Comparison of ENCODE assay signal across 24 cellular contexts in the genomic region with DNA sequence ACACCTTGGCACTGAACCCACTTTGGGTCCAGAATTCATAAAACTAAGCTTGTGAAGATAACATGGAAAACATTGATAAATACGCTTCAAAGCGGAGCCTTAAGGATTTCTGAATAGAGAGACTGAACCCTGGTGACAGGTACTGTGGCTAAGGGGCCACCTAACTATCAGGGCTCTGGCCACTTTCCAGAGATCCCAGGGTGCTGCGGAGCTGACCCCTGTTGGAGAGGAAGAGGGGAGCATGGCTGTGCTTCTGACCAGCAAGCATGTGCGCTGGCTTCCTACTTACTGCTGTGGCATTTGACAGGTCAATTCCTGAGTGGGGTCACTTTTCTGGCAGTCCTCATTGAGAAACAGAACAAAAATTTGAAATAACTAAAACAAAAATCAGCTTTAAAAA.
DNase-seq lines count a peak whose midpoint lies in the region; ATAC-seq, FAIRE-seq and TF ChIP-seq lines count a peak whose summit lies in the region.
"Had no signal": no experiment of that assay in that cellular context is flagged by ENCODE, and none has a peak within 500 bp of the region (broad histone marks: within the 10 kb centered on the region; RNA-seq: fewer than 3 reads in every experiment).

No MANE protein-coding gene starts in this region.

- in situ Hi-C loops in HepG2 (cut with HindIII; ENCODE audit: extremely low pct_ligation_motif_present, low pct_unique_long_range_greater_than_20kb), result no loop called here

- no peak overlapping the region for H2BK120ac ChIP-seq in H1 (replicated peaks; ENCODE audit: low read depth, low read length)
- no peak overlapping the region for H2BK120ac ChIP-seq in neuronal stem cell (ENCODE audit: low read depth, low read length)

- no peak overlapping the region for H4K5ac ChIP-seq in H1 (ENCODE audit: insufficient read length, low read depth, low read length)

- H3K27me3 ChIP-seq in HepG2 (ENCODE audit: control insufficient read depth in 1 of 2, insufficient read depth in 2 of 2, low read length in 2 of 2) (no peaks in the 10 kb centered on the region), right lobe of liver (no peaks in the 10 kb centered on the region), H1 (replicated peaks in 1 of 4; ENCODE audit: control insufficient read depth in 3 of 4, extremely low read depth in 1 of 4, insufficient read depth in 3 of 4, low read length in 3 of 4) (no peaks in the 10 kb centered on the region), esophagus muscularis mucosa (peaks cover 0 to 4% (median 0%) of the 10 kb centered on the region in 4 donors), neuronal stem cell (ENCODE audit: control insufficient read depth in 3 of 3, insufficient read depth in 3 of 3, low read depth in 1 of 3, low read length in 3 of 3) (no peaks in the 10 kb centered on the region)
- H3K27me3 ChIP-seq: BE2C; BLaER1 treated with 17β-estradiol and CSF1 and Interleukin-3, amounts not matched to agents 10 nM and 100 nM had no signal

- peaks cover 21% of the 10 kb centered on the region for H3K4me1 ChIP-seq in HepG2 (ENCODE audit: insufficient read depth, low read length)
- H3K4me1 ChIP-seq in right lobe of liver, result no peaks in the 10 kb centered on the region
- H3K4me1 ChIP-seq in H1 (replicated peaks in 1 of 4; ENCODE audit: control insufficient read depth in 3 of 4, insufficient read depth in 4 of 4, low read length in 3 of 4), result no peaks in the 10 kb centered on the region
- H3K4me1 ChIP-seq in esophagus muscularis mucosa, result no peaks in the 10 kb centered on the region
- H3K4me1 ChIP-seq in neuronal stem cell (ENCODE audit: control insufficient read depth in 2 of 2, insufficient read depth in 1 of 2, low read depth in 1 of 2, low read length in 2 of 2), result peaks cover 0 to 8% of the 10 kb centered on the region in 2 donors
- H3K4me1 ChIP-seq: BE2C; BLaER1 treated with 17β-estradiol and CSF1 and Interleukin-3, amounts not matched to agents 10 nM and 100 nM had no signal

- H3K79me2 ChIP-seq in HepG2 (ENCODE audit: insufficient read depth, low read length), result no peaks in the 10 kb centered on the region
- H3K79me2 ChIP-seq in H1 (ENCODE audit: control insufficient read depth in 1 of 2, insufficient read depth in 2 of 2, low read length in 2 of 2), result no peaks in the 10 kb centered on the region

- WGBS in HepG2 (ENCODE audit: low lambda C conversion rate), result 94% methylated on average over 4 of the region's 4 CpGs
- WGBS in right lobe of liver (ENCODE audit: insufficient coverage, low coverage, low lambda C conversion rate, missing lambda C conversion rate), result 84% methylated on average over 4 of the region's 4 CpGs
- 97% methylated on average over 4 of the region's 4 CpGs; no CpG with 5 or more reads in 1 of the 2 experiments for WGBS in H1 (ENCODE audit: extremely low coverage in 1 of 2, insufficient coverage in 1 of 2, insufficient read length in 1 of 2, insufficient replicate concordance in 2 of 2, low coverage in 1 of 2, low lambda C conversion rate in 2 of 2, missing lambda C conversion rate in 1 of 2), 2 experiments
- WGBS in esophagus muscularis mucosa, result 86% methylated on average over 4 of the region's 4 CpGs
- no CpG with 5 or more reads among the region's 4 CpGs for WGBS in neuronal stem cell (ENCODE audit: extremely low coverage in 2 of 2, insufficient read length in 2 of 2, insufficient replicate concordance in 1 of 2), 2 donors

- H3K9me3 ChIP-seq in HepG2 (ENCODE audit: low read length) (no peaks in the 10 kb centered on the region), right lobe of liver (no peaks in the 10 kb centered on the region), H1 (ENCODE audit: insufficient read depth in 2 of 2, low read depth in 1 of 2, low read length in 1 of 2) (no peaks in the 10 kb centered on the region), esophagus muscularis mucosa (no peaks in the 10 kb centered on the region), neuronal stem cell (replicated peaks in 1 of 2; ENCODE audit: control insufficient read depth in 2 of 2, insufficient read depth in 1 of 2, low read depth in 1 of 2, low read length in 2 of 2) (no peaks in the 10 kb centered on the region)
- H3K9me3 ChIP-seq: A549; BE2C; BLaER1 treated with 17β-estradiol and CSF1 and Interleukin-3, amounts not matched to agents 10 nM and 100 nM had no signal

- H3K14ac ChIP-seq in H1 (ENCODE audit: insufficient read length) (no peak overlapping the region), neuronal stem cell (ENCODE audit: low read length) (no peak overlapping the region)

- TF ChIP-seq RAD21 in HepG2 (CRISPR knock-in tag; IDR thresholded peaks at IDR 0.05) (no peak), H1 (IDR thresholded peaks at IDR 0.05 in 1 of 2, conservative IDR thresholded peaks at IDR 0.05 in 1 of 2; ENCODE audit: low read depth in 2 of 2, low read length in 2 of 2) (peak; percentile 46 to 62)

- no peak overlapping the region for H2BK20ac ChIP-seq in H1 (ENCODE audit: low read length)

- H4K20me1 ChIP-seq in HepG2 (ENCODE audit: insufficient read depth, low read length) (no peaks in the 10 kb centered on the region), H1 (replicated peaks in 1 of 2; ENCODE audit: control insufficient read depth in 1 of 2, insufficient read depth in 2 of 2, low read length in 2 of 2) (peaks cover 0 to 3% of the 10 kb centered on the region in 2 experiments)
- H4K20me1 ChIP-seq: BLaER1 treated with 17β-estradiol and CSF1 and Interleukin-3, amounts not matched to agents 10 nM and 100 nM had no signal

- 0 out of 5 replicates have a peak, but pooled peaks cover 0 to 8% of the 10 kb centered on the region in 2 experiments for H3K36me3 ChIP-seq in HepG2 (replicated peaks in 1 of 2; ENCODE audit: control insufficient read depth in 1 of 2, insufficient read depth in 2 of 2, low read length in 2 of 2)
- H3K36me3 ChIP-seq in right lobe of liver, result no peaks in the 10 kb centered on the region
- no peaks in the 10 kb centered on the region; a peak in 2 of 8 replicates for H3K36me3 ChIP-seq in H1 (ENCODE audit: control insufficient read depth in 2 of 4, insufficient read depth in 4 of 4, low read length in 3 of 4)
- H3K36me3 ChIP-seq in esophagus muscularis mucosa, result no peaks in the 10 kb centered on the region
- H3K36me3 ChIP-seq in neuronal stem cell (replicated peaks in 1 of 2; ENCODE audit: control insufficient read depth in 2 of 2, insufficient read depth in 2 of 2, low read length in 2 of 2), result no peaks in the 10 kb centered on the region
- H3K36me3 ChIP-seq: BE2C; BLaER1 treated with 17β-estradiol and CSF1 and Interleukin-3, amounts not matched to agents 10 nM and 100 nM had no signal

- H3K23ac ChIP-seq in H1 (ENCODE audit: insufficient read length) (no peak overlapping the region), neuronal stem cell (ENCODE audit: low read depth, low read length, poor library complexity) (no peak overlapping the region)

- FAIRE-seq in HepG2 (lab: Jason Lieb, UNC) (no peak), H1 (lab: Jason Lieb, UNC) (no peak)
- FAIRE-seq: A549, D721Med, GM19239, H54 had no signal

- H3K79me1 ChIP-seq in H1 (ENCODE audit: low read depth, low read length), result no peaks in the 10 kb centered on the region
- H3K79me1 ChIP-seq in neuronal stem cell (ENCODE audit: low read depth, low read length), result no peaks in the 10 kb centered on the region

- CTCF ChIA-PET in HepG2 (lab: Yijun Ruan, JAX; ENCODE audit: low intra/inter-chr PET ratio, low total read pairs) (no interaction called here), H1 (lab: Charles Lee; ENCODE audit: partially characterized antibody) (interaction anchor here (0.8 to 1.6 kb wide), 7 partner anchors 9 to 400 kb away, joined by 3 to 5 read pairs (median 3); no protein-coding TSS in a partner anchor)

- H2AK5ac ChIP-seq in H1 (ENCODE audit: low read depth, low read length) (no peak overlapping the region), neuronal stem cell (ENCODE audit: low read depth, low read length) (no peak overlapping the region)

- H3K9ac ChIP-seq in HepG2 (ENCODE audit: insufficient read depth, low read depth, low read length) (no peak overlapping the region), H1 (replicated peaks in 1 of 4; ENCODE audit: extremely low read depth in 1 of 4, low read depth in 3 of 4, low read length in 3 of 4) (no peak overlapping the region), neuronal stem cell (ENCODE audit: low read depth, low read length, poor library complexity) (no peak overlapping the region)
- H3K9ac ChIP-seq: BLaER1 treated with 17β-estradiol and CSF1 and Interleukin-3, amounts not matched to agents 10 nM and 100 nM; GM23248 had no signal

- H3K4me3 ChIP-seq in HepG2 (replicated peaks in 1 of 3; ENCODE audit: insufficient read depth in 1 of 3, low read depth in 2 of 3, low read length in 3 of 3) (no peak overlapping the region), right lobe of liver (no peak overlapping the region), H1 (ENCODE audit: extremely low read depth in 1 of 4, insufficient read depth in 2 of 4, low read depth in 3 of 4, low read length in 4 of 4) (no peak overlapping the region), esophagus muscularis mucosa (no peak overlapping the region), neuronal stem cell (ENCODE audit: low read length in 2 of 2) (no peak overlapping the region)
- H3K4me3 ChIP-seq: A549; BLaER1 treated with 17β-estradiol and CSF1 and Interleukin-3, amounts not matched to agents 10 nM and 100 nM; GM12878; GM23248 had no signal

- no peak for DNase-seq in HepG2 (ENCODE audit: low spot score)
- DNase-seq in right lobe of liver, result no peak
- DNase-seq in H1 (ENCODE audit: low read depth in 1 of 2, low spot score in 2 of 2), result no peak
- peak; percentile 47 for DNase-seq in esophagus muscularis mucosa (ENCODE audit: extremely low spot score)
- DNase-seq in neuronal stem cell (ENCODE audit: low spot score), result no peak
- DNase-seq: 8988T; ACHN; AML-193; BE2C; CD4-positive, alpha-beta T cell; CD8-positive, alpha-beta memory T cell; DMS 273 treated with DMSO at 0.1 percent for 48 hours; DMS79; EL; GDM1; GM23248; HCEC 1CT had no signal

- TF ChIP-seq EP300 in HepG2 (IDR thresholded peaks at IDR 0.05; ENCODE audit: low read depth in 2 of 2, low read length in 2 of 2) (no peak), HepG2 (CRISPR knock-in tag; IDR thresholded peaks at IDR 0.05; ENCODE audit: borderline replicate concordance) (no peak), H1 (IDR thresholded peaks at IDR 0.05; ENCODE audit: borderline replicate concordance in 1 of 2, low read depth in 2 of 2, low read length in 2 of 2) (no peak), esophagus muscularis mucosa (IDR thresholded peaks at IDR 0.05) (no peak)

- H4K8ac ChIP-seq in H1 (ENCODE audit: extremely low read depth, insufficient read depth, low read length) (no peak overlapping the region), neuronal stem cell (ENCODE audit: low read depth, low read length) (no peak overlapping the region)

- H3K56ac ChIP-seq in H1 (replicated peaks; ENCODE audit: insufficient read length, low read depth, low read length), result no peak overlapping the region

- ATAC-seq in HepG2 (no peak), right lobe of liver (no peak), HG03045 (IDR thresholded peaks at IDR 0.05; ENCODE audit: unreplicated experiment) (no peak)
- ATAC-seq: A549, GM12878 had no signal

- H3K4ac ChIP-seq in H1 (replicated peaks; ENCODE audit: insufficient read length, low read depth, low read length) (no peak overlapping the region), neuronal stem cell (ENCODE audit: low read length) (no peak overlapping the region)

- peaks cover 13% of the 10 kb centered on the region; the same call in 1 of the 2 replicates for H3K23me2 ChIP-seq in H1 (ENCODE audit: low read depth, low read length)

- H3K18ac ChIP-seq in H1 (ENCODE audit: extremely low read depth, low read length), result no peak overlapping the region
- no peak overlapping the region for H3K18ac ChIP-seq in neuronal stem cell (ENCODE audit: low read length)

- TF ChIP-seq CTCF in HepG2 (CRISPR knock-in tag; IDR thresholded peaks at IDR 0.05), result 0 out of 2 replicates have a peak, but pooled peaks have one; percentile 7
- TF ChIP-seq CTCF in right lobe of liver (IDR thresholded peaks at IDR 0.05), result no peak
- TF ChIP-seq CTCF in H1 (IDR thresholded peaks at IDR 0.05; ENCODE audit: control extremely low read depth in 1 of 3, insufficient read depth in 1 of 3, low read depth in 1 of 3, low read length in 3 of 3), result peak; percentile 19 to 30 (median 30); a peak in 3 of 4 replicates
- TF ChIP-seq CTCF in esophagus muscularis mucosa (IDR thresholded peaks at IDR 0.05), result no peak

- no peak overlapping the region for H2BK5ac ChIP-seq in H1 (ENCODE audit: low read depth, low read length)
- no peak overlapping the region for H2BK5ac ChIP-seq in neuronal stem cell (ENCODE audit: low read length)

- H3K4me2 ChIP-seq in HepG2 (ENCODE audit: low read depth, low read length) (no peak overlapping the region), H1 (ENCODE audit: insufficient read depth in 1 of 2, low read depth in 2 of 2, low read length in 2 of 2) (no peak overlapping the region), neuronal stem cell (ENCODE audit: insufficient read depth, low read length, poor library complexity, severe bottlenecking) (no peak overlapping the region)
- H3K4me2 ChIP-seq: A549; BLaER1 treated with 17β-estradiol and CSF1 and Interleukin-3, amounts not matched to agents 10 nM and 100 nM had no signal

- H3K27ac ChIP-seq in HepG2 (ENCODE audit: extremely low read length, insufficient read depth, low read length) (no peak overlapping the region), right lobe of liver (no peak overlapping the region), H1 (ENCODE audit: low read depth, low read length) (no peak overlapping the region), esophagus muscularis mucosa (replicated peaks in 1 of 4) (no peak overlapping the region), neuronal stem cell (replicated peaks; ENCODE audit: low read length) (no peak overlapping the region)
- H3K27ac ChIP-seq: A549; BLaER1 treated with 17β-estradiol and CSF1 and Interleukin-3, amounts not matched to agents 10 nM and 100 nM; GM23248 had no signal

- H4K91ac ChIP-seq in H1 (replicated peaks; ENCODE audit: insufficient read length, low read length), result no peak overlapping the region
- no peak overlapping the region for H4K91ac ChIP-seq in neuronal stem cell (ENCODE audit: low read depth, low read length, poor library complexity)

- H2AFZ ChIP-seq in HepG2 (ENCODE audit: low read length), result no peak overlapping the region
- no peak overlapping the region for H2AFZ ChIP-seq in H1 (ENCODE audit: low read length)
- H2AFZ ChIP-seq in neuronal stem cell (ENCODE audit: low read length), result no peak overlapping the region
- H2AFZ ChIP-seq: GM23248 had no signal

- no peak overlapping the region for H2BK15ac ChIP-seq in H1 (ENCODE audit: low read length)
- H2BK15ac ChIP-seq in neuronal stem cell (ENCODE audit: low read length), result no peak overlapping the region

- POLR2A ChIA-PET in HepG2 (lab: Yijun Ruan, JAX) (no interaction called here), H1 (lab: Charles Lee; ENCODE audit: partially characterized antibody) (no interaction called here)

- no peak for TF ChIP-seq POLR2A in HepG2 (IDR thresholded peaks at IDR 0.05; ENCODE audit: insufficient read depth in 1 of 2, low read depth in 2 of 2, low read length in 2 of 2)
- TF ChIP-seq POLR2A in right lobe of liver (IDR thresholded peaks at IDR 0.05), result no peak
- no peak for TF ChIP-seq POLR2A in H1 (IDR thresholded peaks at IDR 0.05; ENCODE audit: control extremely low read depth in 1 of 2, low read depth in 2 of 2, low read length in 2 of 2)
- no peak for TF ChIP-seq POLR2A in esophagus muscularis mucosa (IDR thresholded peaks at IDR 0.05; ENCODE audit: low read depth)

- H2BK12ac ChIP-seq in H1 (ENCODE audit: low read depth, low read length) (no peak overlapping the region), neuronal stem cell (ENCODE audit: low read length) (no peak overlapping the region)

- no TSS peak for BruUV-seq in HepG2 (replicated peaks; lab: Mats Ljungman, UMichigan)

- intact Hi-C loops in HepG2 (cut with micrococcal nuclease; ENCODE audit: unreplicated experiment) (no loop called here), right lobe of liver (cut with DNase I) (no loop called here), esophagus muscularis mucosa (cut with DNase I) (no loop called here)

Comparison
In these comparisons a context has a peak if more than half of its experiments do, and no peak if none do; other contexts are left out.
1. CTCF ChIP-seq: peak in HepG2 (single experiment) and H1 (3 of 3); none in right lobe of liver (0 of 4) and esophagus muscularis mucosa (0 of 3).